In the genomic region with DNA sequence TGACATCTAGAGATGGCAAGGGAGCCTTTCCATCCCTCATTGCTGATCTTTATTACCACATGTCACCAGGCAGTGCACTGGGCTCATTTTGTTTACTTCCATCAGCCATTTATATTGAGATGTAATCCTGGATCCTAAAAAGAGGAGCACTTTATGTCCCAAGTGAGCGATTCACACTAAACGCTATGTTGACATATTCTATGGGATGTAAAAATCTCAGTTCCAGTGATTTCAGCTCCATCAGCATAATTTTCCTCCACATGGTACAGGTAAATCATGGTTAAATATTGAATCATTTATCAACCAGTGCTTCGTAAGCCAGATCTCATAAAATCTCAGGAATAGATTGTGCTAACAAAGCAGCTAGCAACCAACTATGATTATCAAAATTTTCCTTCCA, we compare ENCODE assay signal across 20 cellular contexts.
"Had no signal": no experiment of that assay in that cellular context is flagged by ENCODE, and none has a peak within 500 bp of the region (broad histone marks: within the 10 kb centered on the region; RNA-seq: fewer than 3 reads in every experiment).

No MANE protein-coding gene starts in this region.

- H3K4me3 Mint-ChIP-seq: dendritic cell treated with granulocyte-macrophage colony-stimulating factor and Interleukin-4, amounts not matched to agents 40 ng/mL and 50 ng/mL, for 4 days; immature natural killer cell had no signal

- H2AFZ ChIP-seq: hepatocyte had no signal

- H3K27ac Mint-ChIP-seq: dendritic cell treated with granulocyte-macrophage colony-stimulating factor and Interleukin-4, amounts not matched to agents 40 ng/mL and 50 ng/mL, for 4 days; immature natural killer cell had no signal

- H3K36me3 ChIP-seq: colonic mucosa, esophagus muscularis mucosa, gastroesophageal sphincter, heart left ventricle, left lung, lower lobe of right lung had no signal

- H3K4me2 ChIP-seq: hepatocyte had no signal

- H3K4me1 Mint-ChIP-seq: immature natural killer cell had no signal

- H3K79me2 ChIP-seq: hepatocyte had no signal

- DNase-seq: colonic mucosa; cortex of kidney; effector memory CD4-positive, alpha-beta T cell; foreskin keratinocyte; heart left ventricle; hypothalamus; immature natural killer cell; left cardiac atrium; left lung; left ventricle myocardium superior; lower lobe of right lung; mesenchymal stem cell; midbrain had no signal

- H3K9me3 ChIP-seq: colonic mucosa, gastroesophageal sphincter, left lung, lower lobe of right lung had no signal

- H3K27ac ChIP-seq: colonic mucosa, esophagus muscularis mucosa, foreskin keratinocyte, gastroesophageal sphincter, heart left ventricle, hepatocyte, left lung, lower lobe of right lung had no signal

- H3K4me3 ChIP-seq: colonic mucosa, esophagus muscularis mucosa, gastroesophageal sphincter, heart left ventricle, hepatocyte, left lung, lower lobe of right lung had no signal

- H3K27me3 Mint-ChIP-seq: dendritic cell treated with granulocyte-macrophage colony-stimulating factor and Interleukin-4, amounts not matched to agents 40 ng/mL and 50 ng/mL, for 4 days had no signal

- FAIRE-seq: endothelial cell of umbilical vein, frontal cortex, keratinocyte had no signal

- H3K4me1 ChIP-seq: colonic mucosa, esophagus muscularis mucosa, foreskin keratinocyte, gastroesophageal sphincter, left lung, lower lobe of right lung had no signal

- H3K36me3 Mint-ChIP-seq: immature natural killer cell had no signal

- ATAC-seq: foreskin keratinocyte, gastroesophageal sphincter, heart left ventricle, left cardiac atrium, left lung, left ventricle myocardium superior, lower lobe of right lung had no signal

- H3K27me3 ChIP-seq: colonic mucosa, esophagus muscularis mucosa, foreskin keratinocyte, gastroesophageal sphincter, heart left ventricle, hepatocyte, left lung had no signal
